7 cellular contexts compared by ENCODE assay signal in genomic region chr20:58892932-58893224, GRCh38. TPM values are rescaled to one million over a fixed set of nuclear protein-coding genes. Genes with fewer than 3 reads are reported as not detected.
DNase-seq lines count a peak whose midpoint lies in the region; ATAC-seq and TF ChIP-seq lines count a peak whose summit lies in the region.

No MANE protein-coding gene starts in this region.

- H3K27ac Mint-ChIP-seq in progenitor cell of endocrine pancreas, result peak overlapping the region; percentile 100

- peak overlapping the region; percentile 97 for H3K4me3 Mint-ChIP-seq in progenitor cell of endocrine pancreas (ENCODE audit: low read depth)

- H3K4me1 Mint-ChIP-seq in progenitor cell of endocrine pancreas (ENCODE audit: low read depth), result peaks cover 45% of the 10 kb centered on the region

- H3K27me3 Mint-ChIP-seq in progenitor cell of endocrine pancreas, result no peaks in the 10 kb centered on the region

- H3K4me1 ChIP-seq in GM23248 (ENCODE audit: insufficient read depth) (peaks cover 47% of the 10 kb centered on the region), endocrine pancreas (ENCODE audit: control insufficient read depth, insufficient read depth, low read length) (peaks cover 30% of the 10 kb centered on the region)

- H3K4me3 ChIP-seq in GM23248, result peak overlapping the region; percentile 76
- H3K4me3 ChIP-seq in endocrine pancreas (ENCODE audit: control insufficient read depth, insufficient read depth, low read length), result peak overlapping the region; percentile 92

- in situ Hi-C loops in GM23248 (cut with MboI), result no loop called here

- no peak for ATAC-seq in HG03432 (IDR thresholded peaks at IDR 0.05; ENCODE audit: unreplicated experiment)

- 3 to 9% methylated on average over 1 of the region's 1 CpG for WGBS in GM23248 (ENCODE audit: low coverage in 1 of 2, low lambda C conversion rate in 2 of 2, missing lambda C conversion rate in 2 of 2), 2 experiments

- H3K36me3 ChIP-seq in GM23248 (ENCODE audit: low read depth) (no peaks in the 10 kb centered on the region; the same call in 1 of the 2 replicates), endocrine pancreas (ENCODE audit: control insufficient read depth, insufficient read depth, low read length) (peaks cover 3% of the 10 kb centered on the region)

- H3K9me2 ChIP-seq in GM23248 (ENCODE audit: insufficient read depth), result no peaks in the 10 kb centered on the region

- H3K36me3 Mint-ChIP-seq in progenitor cell of endocrine pancreas (ENCODE audit: insufficient read depth), result peaks cover 14% of the 10 kb centered on the region

- peak overlapping the region; percentile 98 for H3K9ac ChIP-seq in GM23248
- peak overlapping the region; percentile 77 for H3K9ac ChIP-seq in endocrine pancreas (ENCODE audit: control insufficient read depth, insufficient read depth, low read length)

- H3K27me3 ChIP-seq in GM23248 (replicated peaks; ENCODE audit: insufficient read depth), result no peaks in the 10 kb centered on the region
- H3K27me3 ChIP-seq in endocrine pancreas (ENCODE audit: control insufficient read depth, insufficient read depth, low read length), result no peaks in the 10 kb centered on the region

- peaks cover 11% of the 10 kb centered on the region; the same call in 1 of the 2 replicates for H3F3A ChIP-seq in GM23248 (ENCODE audit: insufficient read depth)

- no peaks in the 10 kb centered on the region for H3K9me3 ChIP-seq in GM23248 (ENCODE audit: low read depth)
- no peaks in the 10 kb centered on the region for H3K9me3 ChIP-seq in endocrine pancreas (ENCODE audit: control insufficient read depth, low read length)

- peak overlapping the region; percentile 93 for H3K4me2 ChIP-seq in GM23248 (ENCODE audit: unreplicated experiment)

- H2AFZ ChIP-seq in GM23248, result peak overlapping the region; percentile 7; the same call in 1 of the 2 replicates

- H3K27ac ChIP-seq in GM23248, result peak overlapping the region; percentile 96

- no peaks in the 10 kb centered on the region for H3K9me3 Mint-ChIP-seq in progenitor cell of endocrine pancreas (ENCODE audit: low read depth)

- DNase-seq in GM23248, result no peak
- peak; percentile 77 for DNase-seq in OCI-M1 (lab: John Stamatoyannopoulos, UW)
- no peak for DNase-seq in progenitor cell of endocrine pancreas (ENCODE audit: low spot score, unreplicated experiment)
- DNase-seq in NCI-H187 treated with DMSO at 0.1 percent for 48 hours (lab: John Stamatoyannopoulos, UW), result no peak
- no peak for DNase-seq in kidney tubule cell (ENCODE audit: low spot score)

- no peak for TF ChIP-seq CTCF in progenitor cell of endocrine pancreas (IDR thresholded peaks at IDR 0.05; ENCODE audit: unreplicated experiment)

- peaks cover 13% of the 10 kb centered on the region; the same call in 1 of the 2 replicates for H4K20me1 ChIP-seq in GM23248 (ENCODE audit: insufficient read depth)

- peaks cover 58% of the 10 kb centered on the region for H3K79me2 ChIP-seq in GM23248 (ENCODE audit: insufficient read depth)

RNA-seq across cellular contexts. Expression of gene GNAS, which starts 40.4 kb away (rescaled TPM):
- total RNA-seq in GM23248 (2014; rRNA removed; shearing (Covaris generic)), result 804 and 904 TPM in 2 replicates
- 421 and 424 TPM in 2 replicates for polyA plus RNA-seq in GM23248 (2016; fragmentation: Nextera tagmentation; extraction: Ambion mirVana)
- total RNA-seq in progenitor cell of endocrine pancreas, result 1,570 and 1,613 TPM in 2 replicates

RNA-seq across cellular contexts. Expression of gene GNAS-AS1, which starts 42.2 kb away (rescaled TPM):
- total RNA-seq in GM23248 (2014; rRNA removed; shearing (Covaris generic)), result 0.25 and 0.97 TPM in 2 replicates
- polyA plus RNA-seq in GM23248 (2016; fragmentation: Nextera tagmentation; extraction: Ambion mirVana), result 0.77 and 1.0 TPM in 2 replicates
- total RNA-seq in progenitor cell of endocrine pancreas, result 4.3 and 4.4 TPM in 2 replicates
